1 cellular context compared by ENCODE assay signal in the genomic region with DNA sequence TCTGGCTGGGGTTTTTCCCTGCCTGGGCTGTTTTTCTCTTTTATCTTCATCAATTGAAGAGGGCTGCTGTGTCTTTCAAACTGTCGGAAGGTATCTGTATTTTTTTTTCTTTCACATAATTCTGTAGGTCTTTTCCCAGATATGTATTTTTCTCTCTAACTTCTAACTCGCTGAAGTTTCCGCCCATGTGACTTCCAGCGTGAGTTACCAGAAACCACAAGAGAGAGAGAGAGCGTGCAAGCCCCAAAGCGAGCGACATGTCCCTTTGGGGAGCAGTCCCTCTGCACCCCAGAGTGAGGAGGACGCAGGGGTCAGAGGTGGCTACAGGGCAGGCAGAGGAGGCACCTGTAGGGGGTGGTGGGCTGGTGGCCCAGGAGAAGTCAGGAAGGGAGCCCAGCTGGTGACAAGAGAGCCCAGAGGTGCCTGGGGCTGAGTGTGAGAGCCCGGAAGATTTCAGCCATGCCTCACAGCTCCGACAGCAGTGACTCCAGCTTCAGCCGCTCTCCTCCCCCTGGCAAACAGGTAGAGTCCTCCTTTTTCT.
TF ChIP-seq lines count a peak whose summit lies in the region.

A gene with protein sequence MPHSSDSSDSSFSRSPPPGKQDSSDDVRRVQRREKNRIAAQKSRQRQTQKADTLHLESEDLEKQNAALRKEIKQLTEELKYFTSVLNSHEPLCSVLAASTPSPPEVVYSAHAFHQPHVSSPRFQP (plus strand): TSS at position 246 of the 541 bp plus-strand sequence. CDS start 214 bp downstream, at position 460.

TF ChIP-seq in GM23338, 12 proteins besides CTCF, POLR2A, EP300 and RAD21:
- TF ChIP-seq, protein P1, sequence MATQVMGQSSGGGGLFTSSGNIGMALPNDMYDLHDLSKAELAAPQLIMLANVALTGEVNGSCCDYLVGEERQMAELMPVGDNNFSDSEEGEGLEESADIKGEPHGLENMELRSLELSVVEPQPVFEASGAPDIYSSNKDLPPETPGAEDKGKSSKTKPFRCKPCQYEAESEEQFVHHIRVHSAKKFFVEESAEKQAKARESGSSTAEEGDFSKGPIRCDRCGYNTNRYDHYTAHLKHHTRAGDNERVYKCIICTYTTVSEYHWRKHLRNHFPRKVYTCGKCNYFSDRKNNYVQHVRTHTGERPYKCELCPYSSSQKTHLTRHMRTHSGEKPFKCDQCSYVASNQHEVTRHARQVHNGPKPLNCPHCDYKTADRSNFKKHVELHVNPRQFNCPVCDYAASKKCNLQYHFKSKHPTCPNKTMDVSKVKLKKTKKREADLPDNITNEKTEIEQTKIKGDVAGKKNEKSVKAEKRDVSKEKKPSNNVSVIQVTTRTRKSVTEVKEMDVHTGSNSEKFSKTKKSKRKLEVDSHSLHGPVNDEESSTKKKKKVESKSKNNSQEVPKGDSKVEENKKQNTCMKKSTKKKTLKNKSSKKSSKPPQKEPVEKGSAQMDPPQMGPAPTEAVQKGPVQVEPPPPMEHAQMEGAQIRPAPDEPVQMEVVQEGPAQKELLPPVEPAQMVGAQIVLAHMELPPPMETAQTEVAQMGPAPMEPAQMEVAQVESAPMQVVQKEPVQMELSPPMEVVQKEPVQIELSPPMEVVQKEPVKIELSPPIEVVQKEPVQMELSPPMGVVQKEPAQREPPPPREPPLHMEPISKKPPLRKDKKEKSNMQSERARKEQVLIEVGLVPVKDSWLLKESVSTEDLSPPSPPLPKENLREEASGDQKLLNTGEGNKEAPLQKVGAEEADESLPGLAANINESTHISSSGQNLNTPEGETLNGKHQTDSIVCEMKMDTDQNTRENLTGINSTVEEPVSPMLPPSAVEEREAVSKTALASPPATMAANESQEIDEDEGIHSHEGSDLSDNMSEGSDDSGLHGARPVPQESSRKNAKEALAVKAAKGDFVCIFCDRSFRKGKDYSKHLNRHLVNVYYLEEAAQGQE (IDR thresholded peaks at IDR 0.05; ENCODE audit: unreplicated experiment), result no peak
- TF ChIP-seq POLR2AphosphoS5 (IDR thresholded peaks at IDR 0.05; ENCODE audit: low read depth) (no peak), NANOG (IDR thresholded peaks at IDR 0.05; ENCODE audit: borderline replicate concordance) (no peak), CREB1 (CRISPR knock-in tag; IDR thresholded peaks at IDR 0.05; ENCODE audit: low read depth) (no peak), STAT1 (IDR thresholded peaks at IDR 0.05; ENCODE audit: unreplicated experiment) (no peak), EZH2 (IDR thresholded peaks at IDR 0.05; ENCODE audit: low read depth, unreplicated experiment) (no peak), ZNF114 (CRISPR knock-in tag; IDR thresholded peaks at IDR 0.05) (no peak), EZH2phosphoT487 (IDR thresholded peaks at IDR 0.05; ENCODE audit: unreplicated experiment) (no peak), JUNB (IDR thresholded peaks at IDR 0.05; ENCODE audit: unreplicated experiment) (no peak), ZNF331 (CRISPR knock-in tag; IDR thresholded peaks at IDR 0.05; ENCODE audit: low read depth) (no peak)
- TF ChIP-seq, protein P2, sequence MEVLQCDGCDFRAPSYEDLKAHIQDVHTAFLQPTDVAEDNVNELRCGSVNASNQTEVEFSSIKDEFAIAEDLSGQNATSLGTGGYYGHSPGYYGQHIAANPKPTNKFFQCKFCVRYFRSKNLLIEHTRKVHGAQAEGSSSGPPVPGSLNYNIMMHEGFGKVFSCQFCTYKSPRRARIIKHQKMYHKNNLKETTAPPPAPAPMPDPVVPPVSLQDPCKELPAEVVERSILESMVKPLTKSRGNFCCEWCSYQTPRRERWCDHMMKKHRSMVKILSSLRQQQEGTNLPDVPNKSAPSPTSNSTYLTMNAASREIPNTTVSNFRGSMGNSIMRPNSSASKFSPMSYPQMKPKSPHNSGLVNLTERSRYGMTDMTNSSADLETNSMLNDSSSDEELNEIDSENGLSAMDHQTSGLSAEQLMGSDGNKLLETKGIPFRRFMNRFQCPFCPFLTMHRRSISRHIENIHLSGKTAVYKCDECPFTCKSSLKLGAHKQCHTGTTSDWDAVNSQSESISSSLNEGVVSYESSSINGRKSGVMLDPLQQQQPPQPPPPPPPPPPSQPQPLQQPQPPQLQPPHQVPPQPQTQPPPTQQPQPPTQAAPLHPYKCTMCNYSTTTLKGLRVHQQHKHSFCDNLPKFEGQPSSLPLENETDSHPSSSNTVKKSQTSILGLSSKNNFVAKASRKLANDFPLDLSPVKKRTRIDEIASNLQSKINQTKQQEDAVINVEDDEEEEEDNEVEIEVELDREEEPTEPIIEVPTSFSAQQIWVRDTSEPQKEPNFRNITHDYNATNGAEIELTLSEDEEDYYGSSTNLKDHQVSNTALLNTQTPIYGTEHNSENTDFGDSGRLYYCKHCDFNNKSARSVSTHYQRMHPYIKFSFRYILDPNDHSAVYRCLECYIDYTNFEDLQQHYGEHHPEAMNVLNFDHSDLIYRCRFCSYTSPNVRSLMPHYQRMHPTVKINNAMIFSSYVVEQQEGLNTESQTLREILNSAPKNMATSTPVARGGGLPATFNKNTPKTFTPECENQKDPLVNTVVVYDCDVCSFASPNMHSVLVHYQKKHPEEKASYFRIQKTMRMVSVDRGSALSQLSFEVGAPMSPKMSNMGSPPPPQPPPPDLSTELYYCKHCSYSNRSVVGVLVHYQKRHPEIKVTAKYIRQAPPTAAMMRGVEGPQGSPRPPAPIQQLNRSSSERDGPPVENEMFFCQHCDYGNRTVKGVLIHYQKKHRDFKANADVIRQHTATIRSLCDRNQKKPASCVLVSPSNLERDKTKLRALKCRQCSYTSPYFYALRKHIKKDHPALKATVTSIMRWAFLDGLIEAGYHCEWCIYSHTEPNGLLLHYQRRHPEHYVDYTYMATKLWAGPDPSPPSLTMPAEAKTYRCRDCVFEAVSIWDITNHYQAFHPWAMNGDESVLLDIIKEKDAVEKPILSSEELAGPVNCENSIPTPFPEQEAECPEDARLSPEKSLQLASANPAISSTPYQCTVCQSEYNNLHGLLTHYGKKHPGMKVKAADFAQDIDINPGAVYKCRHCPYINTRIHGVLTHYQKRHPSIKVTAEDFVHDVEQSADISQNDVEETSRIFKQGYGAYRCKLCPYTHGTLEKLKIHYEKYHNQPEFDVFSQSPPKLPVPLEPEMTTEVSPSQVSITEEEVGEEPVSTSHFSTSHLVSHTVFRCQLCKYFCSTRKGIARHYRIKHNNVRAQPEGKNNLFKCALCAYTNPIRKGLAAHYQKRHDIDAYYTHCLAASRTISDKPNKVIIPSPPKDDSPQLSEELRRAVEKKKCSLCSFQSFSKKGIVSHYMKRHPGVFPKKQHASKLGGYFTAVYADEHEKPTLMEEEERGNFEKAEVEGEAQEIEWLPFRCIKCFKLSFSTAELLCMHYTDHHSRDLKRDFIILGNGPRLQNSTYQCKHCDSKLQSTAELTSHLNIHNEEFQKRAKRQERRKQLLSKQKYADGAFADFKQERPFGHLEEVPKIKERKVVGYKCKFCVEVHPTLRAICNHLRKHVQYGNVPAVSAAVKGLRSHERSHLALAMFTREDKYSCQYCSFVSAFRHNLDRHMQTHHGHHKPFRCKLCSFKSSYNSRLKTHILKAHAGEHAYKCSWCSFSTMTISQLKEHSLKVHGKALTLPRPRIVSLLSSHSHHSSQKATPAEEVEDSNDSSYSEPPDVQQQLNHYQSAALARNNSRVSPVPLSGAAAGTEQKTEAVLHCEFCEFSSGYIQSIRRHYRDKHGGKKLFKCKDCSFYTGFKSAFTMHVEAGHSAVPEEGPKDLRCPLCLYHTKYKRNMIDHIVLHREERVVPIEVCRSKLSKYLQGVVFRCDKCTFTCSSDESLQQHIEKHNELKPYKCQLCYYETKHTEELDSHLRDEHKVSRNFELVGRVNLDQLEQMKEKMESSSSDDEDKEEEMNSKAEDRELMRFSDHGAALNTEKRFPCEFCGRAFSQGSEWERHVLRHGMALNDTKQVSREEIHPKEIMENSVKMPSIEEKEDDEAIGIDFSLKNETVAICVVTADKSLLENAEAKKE (CRISPR knock-in tag; IDR thresholded peaks at IDR 0.05), result no peak
- TF ChIP-seq, protein P3, sequence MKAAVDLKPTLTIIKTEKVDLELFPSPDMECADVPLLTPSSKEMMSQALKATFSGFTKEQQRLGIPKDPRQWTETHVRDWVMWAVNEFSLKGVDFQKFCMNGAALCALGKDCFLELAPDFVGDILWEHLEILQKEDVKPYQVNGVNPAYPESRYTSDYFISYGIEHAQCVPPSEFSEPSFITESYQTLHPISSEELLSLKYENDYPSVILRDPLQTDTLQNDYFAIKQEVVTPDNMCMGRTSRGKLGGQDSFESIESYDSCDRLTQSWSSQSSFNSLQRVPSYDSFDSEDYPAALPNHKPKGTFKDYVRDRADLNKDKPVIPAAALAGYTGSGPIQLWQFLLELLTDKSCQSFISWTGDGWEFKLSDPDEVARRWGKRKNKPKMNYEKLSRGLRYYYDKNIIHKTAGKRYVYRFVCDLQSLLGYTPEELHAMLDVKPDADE (IDR thresholded peaks at IDR 0.05), result no peak
